ENCODE assay signal across 1 cellular context in the genomic region with DNA sequence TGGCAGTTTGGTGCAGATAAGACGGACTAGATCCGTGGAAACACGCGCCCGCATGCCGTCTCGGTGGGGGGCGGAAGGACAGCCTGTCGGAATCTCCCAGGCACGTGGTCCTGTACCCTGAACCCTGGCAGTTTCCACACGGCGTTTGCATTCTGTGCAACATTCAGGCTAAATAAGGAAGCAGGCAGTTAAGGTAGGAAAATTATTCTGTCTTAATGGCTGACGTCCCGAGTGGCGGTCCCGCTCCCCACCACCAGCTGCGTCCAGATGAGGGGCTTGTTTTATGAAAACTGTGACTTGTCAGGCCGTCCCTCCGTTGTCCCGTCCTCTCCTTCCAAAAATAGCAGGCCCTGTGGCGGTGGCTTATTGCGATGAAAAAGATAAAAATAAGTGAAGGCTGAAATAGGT.
TF ChIP-seq lines count a peak whose summit lies in the region.

No MANE protein-coding gene starts in this region.

TF ChIP-seq in K562, 482 proteins besides CTCF, POLR2A, EP300 and RAD21 (continued from another document):
- TF ChIP-seq, protein P1, sequence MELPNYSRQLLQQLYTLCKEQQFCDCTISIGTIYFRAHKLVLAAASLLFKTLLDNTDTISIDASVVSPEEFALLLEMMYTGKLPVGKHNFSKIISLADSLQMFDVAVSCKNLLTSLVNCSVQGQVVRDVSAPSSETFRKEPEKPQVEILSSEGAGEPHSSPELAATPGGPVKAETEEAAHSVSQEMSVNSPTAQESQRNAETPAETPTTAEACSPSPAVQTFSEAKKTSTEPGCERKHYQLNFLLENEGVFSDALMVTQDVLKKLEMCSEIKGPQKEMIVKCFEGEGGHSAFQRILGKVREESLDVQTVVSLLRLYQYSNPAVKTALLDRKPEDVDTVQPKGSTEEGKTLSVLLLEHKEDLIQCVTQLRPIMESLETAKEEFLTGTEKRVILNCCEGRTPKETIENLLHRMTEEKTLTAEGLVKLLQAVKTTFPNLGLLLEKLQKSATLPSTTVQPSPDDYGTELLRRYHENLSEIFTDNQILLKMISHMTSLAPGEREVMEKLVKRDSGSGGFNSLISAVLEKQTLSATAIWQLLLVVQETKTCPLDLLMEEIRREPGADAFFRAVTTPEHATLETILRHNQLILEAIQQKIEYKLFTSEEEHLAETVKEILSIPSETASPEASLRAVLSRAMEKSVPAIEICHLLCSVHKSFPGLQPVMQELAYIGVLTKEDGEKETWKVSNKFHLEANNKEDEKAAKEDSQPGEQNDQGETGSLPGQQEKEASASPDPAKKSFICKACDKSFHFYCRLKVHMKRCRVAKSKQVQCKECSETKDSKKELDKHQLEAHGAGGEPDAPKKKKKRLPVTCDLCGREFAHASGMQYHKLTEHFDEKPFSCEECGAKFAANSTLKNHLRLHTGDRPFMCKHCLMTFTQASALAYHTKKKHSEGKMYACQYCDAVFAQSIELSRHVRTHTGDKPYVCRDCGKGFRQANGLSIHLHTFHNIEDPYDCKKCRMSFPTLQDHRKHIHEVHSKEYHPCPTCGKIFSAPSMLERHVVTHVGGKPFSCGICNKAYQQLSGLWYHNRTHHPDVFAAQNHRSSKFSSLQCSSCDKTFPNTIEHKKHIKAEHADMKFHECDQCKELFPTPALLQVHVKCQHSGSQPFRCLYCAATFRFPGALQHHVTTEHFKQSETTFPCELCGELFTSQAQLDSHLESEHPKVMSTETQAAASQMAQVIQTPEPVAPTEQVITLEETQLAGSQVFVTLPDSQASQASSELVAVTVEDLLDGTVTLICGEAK (IDR thresholded peaks at IDR 0.05): no peak
- TF ChIP-seq, protein P1 (CRISPR knock-in tag; IDR thresholded peaks at IDR 0.05): no peak
- TF ChIP-seq PHF21A (IDR thresholded peaks at IDR 0.05; ENCODE audit: borderline replicate concordance, low read depth) (no peak), CEBPG (CRISPR knock-in tag; IDR thresholded peaks at IDR 0.05) (peak; percentile 21; the same call in 1 of the 2 replicates), CEBPG (tag; conservative IDR thresholded peaks at IDR 0.05 in 1 of 2, IDR thresholded peaks at IDR 0.05 in 1 of 2) (no peak), SMC3 (conservative IDR thresholded peaks at IDR 0.05; ENCODE audit: insufficient read depth, low read depth, low read length) (no peak), ZNF277 (CRISPR knock-in tag; IDR thresholded peaks at IDR 0.05; ENCODE audit: borderline replicate concordance) (no peak), HIVEP1 (CRISPR knock-in tag; IDR thresholded peaks at IDR 0.05) (no peak), ADNP (tag; IDR thresholded peaks at IDR 0.05) (no peak), FOXA3 (CRISPR knock-in tag; conservative IDR thresholded peaks at IDR 0.05 in 1 of 2, IDR thresholded peaks at IDR 0.05 in 1 of 2) (peak in 1 of 2 experiments; percentile 70; a peak in 1 of 4 replicates), KAT2B (IDR thresholded peaks at IDR 0.05; ENCODE audit: low read depth, low read length) (no peak), L3MBTL2 (IDR thresholded peaks at IDR 0.05) (peak; percentile 83), ETS2 (tag; IDR thresholded peaks at IDR 0.05; ENCODE audit: borderline replicate concordance, poor library complexity, severe bottlenecking) (no peak), BRF1 (IDR thresholded peaks at IDR 0.05; ENCODE audit: borderline replicate concordance, extremely low read depth, insufficient read length) (no peak), FOXK1 (CRISPR knock-in tag; IDR thresholded peaks at IDR 0.05; ENCODE audit: borderline replicate concordance) (no peak), MYNN (IDR thresholded peaks at IDR 0.05) (no peak), MYNN (CRISPR knock-in tag; IDR thresholded peaks at IDR 0.05) (no peak), MCM2 (IDR thresholded peaks at IDR 0.05; ENCODE audit: low read depth) (no peak), PCBP2 (IDR thresholded peaks at IDR 0.05; ENCODE audit: low read depth, low read length, poor library complexity, severe bottlenecking) (no peak), PCBP1 (IDR thresholded peaks at IDR 0.05; ENCODE audit: low read depth, low read length, poor library complexity, severe bottlenecking) (no peak), HSF4 (CRISPR knock-in tag; IDR thresholded peaks at IDR 0.05; ENCODE audit: borderline replicate concordance) (no peak), ZNF431 (CRISPR knock-in tag; IDR thresholded peaks at IDR 0.05) (peak; percentile 54; the same call in 1 of the 2 replicates), TCF3 (CRISPR knock-in tag; IDR thresholded peaks at IDR 0.05) (peak; percentile 30; the same call in 1 of the 2 replicates)
- TF ChIP-seq, protein P2, sequence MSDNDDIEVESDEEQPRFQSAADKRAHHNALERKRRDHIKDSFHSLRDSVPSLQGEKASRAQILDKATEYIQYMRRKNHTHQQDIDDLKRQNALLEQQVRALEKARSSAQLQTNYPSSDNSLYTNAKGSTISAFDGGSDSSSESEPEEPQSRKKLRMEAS (CRISPR knock-in tag; IDR thresholded peaks at IDR 0.05): peak; percentile 97
- TF ChIP-seq, protein P3, sequence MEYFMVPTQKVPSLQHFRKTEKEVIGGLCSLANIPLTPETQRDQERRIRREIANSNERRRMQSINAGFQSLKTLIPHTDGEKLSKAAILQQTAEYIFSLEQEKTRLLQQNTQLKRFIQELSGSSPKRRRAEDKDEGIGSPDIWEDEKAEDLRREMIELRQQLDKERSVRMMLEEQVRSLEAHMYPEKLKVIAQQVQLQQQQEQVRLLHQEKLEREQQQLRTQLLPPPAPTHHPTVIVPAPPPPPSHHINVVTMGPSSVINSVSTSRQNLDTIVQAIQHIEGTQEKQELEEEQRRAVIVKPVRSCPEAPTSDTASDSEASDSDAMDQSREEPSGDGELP (CRISPR knock-in tag; IDR thresholded peaks at IDR 0.05; ENCODE audit: borderline replicate concordance): peak; percentile 30; the same call in 1 of the 2 replicates
- TF ChIP-seq, protein P4, sequence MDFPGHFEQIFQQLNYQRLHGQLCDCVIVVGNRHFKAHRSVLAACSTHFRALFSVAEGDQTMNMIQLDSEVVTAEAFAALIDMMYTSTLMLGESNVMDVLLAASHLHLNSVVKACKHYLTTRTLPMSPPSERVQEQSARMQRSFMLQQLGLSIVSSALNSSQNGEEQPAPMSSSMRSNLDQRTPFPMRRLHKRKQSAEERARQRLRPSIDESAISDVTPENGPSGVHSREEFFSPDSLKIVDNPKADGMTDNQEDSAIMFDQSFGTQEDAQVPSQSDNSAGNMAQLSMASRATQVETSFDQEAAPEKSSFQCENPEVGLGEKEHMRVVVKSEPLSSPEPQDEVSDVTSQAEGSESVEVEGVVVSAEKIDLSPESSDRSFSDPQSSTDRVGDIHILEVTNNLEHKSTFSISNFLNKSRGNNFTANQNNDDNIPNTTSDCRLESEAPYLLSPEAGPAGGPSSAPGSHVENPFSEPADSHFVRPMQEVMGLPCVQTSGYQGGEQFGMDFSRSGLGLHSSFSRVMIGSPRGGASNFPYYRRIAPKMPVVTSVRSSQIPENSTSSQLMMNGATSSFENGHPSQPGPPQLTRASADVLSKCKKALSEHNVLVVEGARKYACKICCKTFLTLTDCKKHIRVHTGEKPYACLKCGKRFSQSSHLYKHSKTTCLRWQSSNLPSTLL (IDR thresholded peaks at IDR 0.05): no peak
TF ChIP-seq in K562: peak in this region for 31.
